Comparison of ENCODE assay signal across 13 cellular contexts in genomic region chr5:136061630-136062381, GRCh38. TPM values are rescaled to one million over a fixed set of nuclear protein-coding genes. Genes with fewer than 3 reads are reported as not detected.
DNase-seq lines count a peak whose midpoint lies in the region; ATAC-seq and TF ChIP-seq lines count a peak whose summit lies in the region.
"Had no signal": no experiment of that assay in that cellular context is flagged by ENCODE, and none has a peak within 500 bp of the region (broad histone marks: within the 10 kb centered on the region; RNA-seq: fewer than 3 reads in every experiment).

No MANE protein-coding gene starts in this region.

- H4K8ac ChIP-seq in H9 (replicated peaks; ENCODE audit: insufficient read length, low read depth, low read length) = no peak overlapping the region

- H2BK20ac ChIP-seq in H9 (ENCODE audit: low read depth, low read length, poor library complexity, severe bottlenecking) = no peak overlapping the region

- DNase-seq in H9 (peak; percentile 8), OCI-LY7 (ENCODE audit: low spot score) (no peak), left lung (peak in 1 of 2 donors; percentile 60), thyroid gland (peak; percentile 71 to 73), SW480 (ENCODE audit: low spot score) (no peak), right atrium auricular region (ENCODE audit: low spot score) (no peak), NCI-H2171 treated with DMSO at 0.1 percent for 48 hours (lab: John Stamatoyannopoulos, UW) (no peak)
- DNase-seq: CD8-positive, alpha-beta T cell; GOT3; NCI-H1417 treated with DMSO at 0.1 percent for 48 hours; NCI-H524 treated with DMSO at 0.1 percent for 48 hours had no signal

- TF ChIP-seq POLR2A in thyroid gland (IDR thresholded peaks at IDR 0.05) = no peak

- H2BK120ac ChIP-seq in H9 (ENCODE audit: low read depth, low read length, poor library complexity, severe bottlenecking) = no peak overlapping the region

- TF ChIP-seq CTCF in H9 (conservative IDR thresholded peaks at IDR 0.05) (no peak), OCI-LY7 (conservative IDR thresholded peaks at IDR 0.05; ENCODE audit: low read length) (no peak), left lung (IDR thresholded peaks at IDR 0.05) (no peak), thyroid gland (IDR thresholded peaks at IDR 0.05) (no peak), right atrium auricular region (IDR thresholded peaks at IDR 0.05) (no peak)

- BruUV-seq in OCI-LY7 (replicated peaks; lab: Mats Ljungman, UMichigan) = no TSS peak

- no peak overlapping the region for H3K23ac ChIP-seq in H9 (ENCODE audit: insufficient read length, low read depth, low read length)

- no peak overlapping the region for H3K56ac ChIP-seq in H9 (ENCODE audit: insufficient read length, low read depth, low read length)

- no peaks in the 10 kb centered on the region for H3K79me1 ChIP-seq in H9 (ENCODE audit: insufficient read depth, low read depth, low read length, poor library complexity, severe bottlenecking)

- no peaks in the 10 kb centered on the region for H4K20me1 ChIP-seq in H9 (ENCODE audit: control insufficient read depth, insufficient read depth, insufficient read length)
- no peaks in the 10 kb centered on the region for H4K20me1 ChIP-seq in OCI-LY7 (ENCODE audit: insufficient read depth, low read length)
- H4K20me1 ChIP-seq: BLaER1 had no signal

- H2AFZ ChIP-seq in H9 (ENCODE audit: low read length) = no peak overlapping the region
- peak overlapping the region; percentile 34; the same call in 1 of the 2 replicates for H2AFZ ChIP-seq in OCI-LY7 (ENCODE audit: low read length)

- H4K5ac ChIP-seq in H9 (ENCODE audit: insufficient read length, low read depth, low read length) = no peak overlapping the region

- no peak overlapping the region for H2BK5ac ChIP-seq in H9 (ENCODE audit: insufficient read length, low read length)

- H3K27ac ChIP-seq in H9 (ENCODE audit: insufficient read length, low read depth, low read length) (no peak overlapping the region), OCI-LY7 (ENCODE audit: low read depth, low read length, poor library complexity, severe bottlenecking) (no peak overlapping the region), left lung (no peak overlapping the region), thyroid gland (peak overlapping the region in 1 of 3 donors; percentile 24), right atrium auricular region (no peak overlapping the region)
- H3K27ac ChIP-seq: BLaER1 had no signal

- no peaks in the 10 kb centered on the region for H3K4me1 ChIP-seq in H9 (ENCODE audit: insufficient read depth, low read length)
- peaks cover 18% of the 10 kb centered on the region for H3K4me1 ChIP-seq in OCI-LY7 (ENCODE audit: insufficient read depth, low read length, poor library complexity, severe bottlenecking)
- H3K4me1 ChIP-seq in left lung = peaks cover 0 to 16% of the 10 kb centered on the region in 2 donors
- H3K4me1 ChIP-seq in thyroid gland = peaks cover 4 to 22% of the 10 kb centered on the region in 2 donors
- peaks cover 0 to 29% of the 10 kb centered on the region in 2 donors for H3K4me1 ChIP-seq in right atrium auricular region
- H3K4me1 ChIP-seq: BLaER1 had no signal

- H3K18ac ChIP-seq in H9 (ENCODE audit: insufficient read length, low read depth, low read length) = no peak overlapping the region

- no peaks in the 10 kb centered on the region for H3K36me3 Mint-ChIP-seq in H9 (ENCODE audit: insufficient read depth in 1 of 3, low read depth in 3 of 3)
- H3K36me3 Mint-ChIP-seq: CD8-positive, alpha-beta T cell had no signal

- H2BK15ac ChIP-seq in H9 (ENCODE audit: low read depth, low read length) = no peak overlapping the region

- H2BK12ac ChIP-seq in H9 (ENCODE audit: insufficient read length, low read depth, low read length) = no peak overlapping the region

- no peak overlapping the region for H2AK5ac ChIP-seq in H9 (ENCODE audit: insufficient read length, low read length)

- WGBS in H9 (ENCODE audit: extremely low coverage, insufficient read length, low lambda C conversion rate) = no CpG with 5 or more reads among the region's 6 CpGs
- 68 to 74% methylated on average over 5 to 6 of the region's 6 CpGs for WGBS in thyroid gland, 2 donors

- H3K4me1 Mint-ChIP-seq in H9 = peaks cover 10 to 13% of the 10 kb centered on the region in 2 experiments

- H3K4me2 ChIP-seq in H9 (ENCODE audit: insufficient read depth, insufficient read length, low read length) (no peak overlapping the region), OCI-LY7 (ENCODE audit: low read length) (no peak overlapping the region)
- H3K4me2 ChIP-seq: BLaER1 had no signal

- H3K27me3 Mint-ChIP-seq in H9 (ENCODE audit: low read depth) = no peaks in the 10 kb centered on the region

- CTCF ChIA-PET in OCI-LY7 (lab: Charles Lee; ENCODE audit: unreplicated experiment) = interaction anchor here (0.7 kb wide), 1 partner anchor 119 kb away, joined by 3 read pairs; no protein-coding TSS in a partner anchor

- POLR2A ChIA-PET in OCI-LY7 (lab: Charles Lee) = interaction anchor here (0.6 kb wide), 1 partner anchor 77 kb away, joined by 3 read pairs; no protein-coding TSS in a partner anchor

- no peaks in the 10 kb centered on the region for H3K9me3 Mint-ChIP-seq in H9
- H3K9me3 Mint-ChIP-seq: CD8-positive, alpha-beta T cell had no signal

- intact Hi-C loops in OCI-LY7 (cut with micrococcal nuclease; ENCODE audit: unreplicated experiment) = loop anchor here (1.0 kb wide), 5 partner anchors 85 to 175 kb away; no protein-coding TSS in a partner anchor
- intact Hi-C loops in left lung (cut with DNase I) = loop anchor here in 1 of 2 donors (10.0 kb wide), 1 partner anchor 117 kb away; no protein-coding TSS in a partner anchor
- intact Hi-C loops in thyroid gland (cut with DNase I) = no loop called here

- no peak overlapping the region for H3K9ac ChIP-seq in H9 (ENCODE audit: extremely low read depth, insufficient read length, low read length)
- H3K9ac ChIP-seq: BLaER1 had no signal

- H3K14ac ChIP-seq in H9 (ENCODE audit: insufficient read depth, low read length) = no peak overlapping the region

- H3K27ac Mint-ChIP-seq in H9 = peak overlapping the region in 1 of 3 experiments; percentile 55; a peak in 1 of 7 replicates
- H3K27ac Mint-ChIP-seq: CD8-positive, alpha-beta T cell had no signal

- H3T11ph ChIP-seq in H9 (ENCODE audit: low read length) = no peak overlapping the region

- H3K4me3 ChIP-seq in OCI-LY7 (ENCODE audit: low read depth, low read length, poor library complexity, severe bottlenecking) = no peak overlapping the region
- no peak overlapping the region for H3K4me3 ChIP-seq in left lung
- H3K4me3 ChIP-seq in thyroid gland (replicated peaks in 1 of 3) = no peak overlapping the region
- no peak overlapping the region for H3K4me3 ChIP-seq in right atrium auricular region
- H3K4me3 ChIP-seq: BLaER1, GM12878 had no signal

- no peak overlapping the region for H3K4me3 Mint-ChIP-seq in H9
- H3K4me3 Mint-ChIP-seq: CD8-positive, alpha-beta T cell had no signal

- H4K91ac ChIP-seq in H9 (ENCODE audit: insufficient read length, low read depth, low read length) = no peak overlapping the region

- H3K27me3 ChIP-seq in H9 (ENCODE audit: insufficient read depth, low read length) = no peaks in the 10 kb centered on the region
- H3K27me3 ChIP-seq in left lung = no peaks in the 10 kb centered on the region
- H3K27me3 ChIP-seq in thyroid gland = no peaks in the 10 kb centered on the region
- H3K27me3 ChIP-seq in right atrium auricular region = no peaks in the 10 kb centered on the region
- H3K27me3 ChIP-seq: BLaER1 had no signal

- H3K9me3 ChIP-seq in H9 (ENCODE audit: control insufficient read depth, low read depth, low read length) = no peaks in the 10 kb centered on the region
- no peaks in the 10 kb centered on the region for H3K9me3 ChIP-seq in OCI-LY7 (ENCODE audit: low read length)
- no peaks in the 10 kb centered on the region for H3K9me3 ChIP-seq in left lung
- no peaks in the 10 kb centered on the region for H3K9me3 ChIP-seq in thyroid gland
- H3K9me3 ChIP-seq in right atrium auricular region = no peaks in the 10 kb centered on the region
- H3K9me3 ChIP-seq: BLaER1 had no signal

- H3K4ac ChIP-seq in H9 (ENCODE audit: low read depth, low read length) = no peak overlapping the region

- H3K9me2 ChIP-seq in OCI-LY7 (ENCODE audit: insufficient read depth, low read length) = no peaks in the 10 kb centered on the region

- H3K79me2 ChIP-seq in H9 (ENCODE audit: insufficient read depth, low read length) (no peaks in the 10 kb centered on the region), OCI-LY7 (ENCODE audit: insufficient read depth, low read depth, low read length) (no peaks in the 10 kb centered on the region)

- no peaks in the 10 kb centered on the region for H3K23me2 ChIP-seq in H9 (ENCODE audit: insufficient read length, low read depth, low read length, poor library complexity, severe bottlenecking)

- peak; percentile 60 for ATAC-seq in left lung

- H3K36me3 ChIP-seq in OCI-LY7 (ENCODE audit: insufficient read depth, low read length) (no peaks in the 10 kb centered on the region), left lung (peaks cover 0 to 44% of the 10 kb centered on the region in 2 donors), thyroid gland (no peaks in the 10 kb centered on the region), right atrium auricular region (peaks cover 16% of the 10 kb centered on the region)
- H3K36me3 ChIP-seq: BLaER1 had no signal

RNA-seq across cellular contexts. Expression of gene TGFBI, which starts 33.0 kb away (rescaled TPM):
- 3.2 and 4.7 TPM in 2 replicates for total RNA-seq in H9 (2021)
- total RNA-seq in OCI-LY7 (2014; rRNA removed; shearing (Covaris generic)) = not detected in 2 replicates
- not detected in 2 replicates for total RNA-seq in OCI-LY7 (2022)
- total RNA-seq in left lung = 100 to 1,000 TPM; 151 to 222 TPM
- 10 to 100 TPM; 19.6 to 55.9 (median 38.5) TPM for total RNA-seq in thyroid gland
- 10 to 100 TPM; 30.4 to 65.0 TPM for total RNA-seq in right atrium auricular region

Comparison
In these comparisons a context has a peak if more than half of its experiments do, and no peak if none do; other contexts are left out.
1. DNase-seq: peak in H9 (single experiment) and thyroid gland (2 of 2); none in OCI-LY7 (single experiment), SW480 (single experiment), right atrium auricular region (single experiment) and NCI-H2171 treated with DMSO at 0.1 percent for 48 hours (single experiment).